Comparison of ENCODE assay signal across 10 cellular contexts in genomic region chr11:33828604-33829429, GRCh38. TPM values are rescaled to one million over a fixed set of nuclear protein-coding genes. Genes with fewer than 3 reads are reported as not detected.
DNase-seq lines count a peak whose midpoint lies in the region; ATAC-seq and TF ChIP-seq lines count a peak whose summit lies in the region.
"Had no signal": no experiment of that assay in that cellular context is flagged by ENCODE, and none has a peak within 500 bp of the region (broad histone marks: within the 10 kb centered on the region; RNA-seq: fewer than 3 reads in every experiment).

No MANE protein-coding gene starts in this region.

- H3K27ac Mint-ChIP-seq in memory B cell: no peak overlapping the region

- no peaks in the 10 kb centered on the region for H3K9me3 ChIP-seq in BE2C
- H3K9me3 ChIP-seq: BLaER1 had no signal

- no peaks in the 10 kb centered on the region for H3K36me3 Mint-ChIP-seq in activated T-cell treated with anti-CD3 and anti-CD28 coated beads, Interleukin-2, amount 50 U/mL, for 4 hours (ENCODE audit: insufficient read depth)
- H3K36me3 Mint-ChIP-seq in memory B cell: no peaks in the 10 kb centered on the region

- no peaks in the 10 kb centered on the region for H3K4me1 ChIP-seq in urinary bladder (ENCODE audit: insufficient read depth)
- H3K4me1 ChIP-seq in BE2C: no peaks in the 10 kb centered on the region

- no peaks in the 10 kb centered on the region for H3K9me3 Mint-ChIP-seq in activated T-cell treated with anti-CD3 and anti-CD28 coated beads, Interleukin-2, amount 50 U/mL, for 4 hours
- no peaks in the 10 kb centered on the region for H3K9me3 Mint-ChIP-seq in memory B cell

- H3K4me1 Mint-ChIP-seq in activated T-cell treated with anti-CD3 and anti-CD28 coated beads, Interleukin-2, amount 50 U/mL, for 4 hours (ENCODE audit: low read depth): peaks cover 3% of the 10 kb centered on the region
- peaks cover 5% of the 10 kb centered on the region for H3K4me1 Mint-ChIP-seq in memory B cell

- WGBS in urinary bladder: 8% methylated on average over 56 of the region's 56 CpGs

- no peak for DNase-seq in activated T-cell treated with anti-CD3 and anti-CD28 coated beads, Interleukin-2, amount 50 U/mL, for 4 hours
- DNase-seq in activated T-cell treated with anti-CD3 and anti-CD28 coated beads, Interleukin-2, amount 50 U/mL, for 48 hours: no peak
- DNase-seq in choroid plexus epithelial cell (ENCODE audit: low read depth): no peak
- peak in 1 of 2 donors; percentile 19 for DNase-seq in memory B cell (ENCODE audit: low spot score in 2 of 2)
- DNase-seq in BE2C: no peak

- H3K4me3 ChIP-seq in choroid plexus epithelial cell (ENCODE audit: low read depth, low read length) (peak overlapping the region; percentile 57), urinary bladder (ENCODE audit: low read depth, low read length) (peak overlapping the region; percentile 23), BE2C (ENCODE audit: low read depth, low read length) (no peak overlapping the region)
- H3K4me3 ChIP-seq: BLaER1 had no signal

- ATAC-seq in activated T-cell treated with anti-CD3 and anti-CD28 coated beads, Interleukin-2, amount 50 U/mL, for 4 hours: peak; percentile 50 to 61
- ATAC-seq in memory B cell (ENCODE audit: low read depth) (peak; percentile 37), GM18517 (IDR thresholded peaks at IDR 0.05; ENCODE audit: unreplicated experiment) (no peak), GM21825 (IDR thresholded peaks at IDR 0.05; ENCODE audit: unreplicated experiment) (no peak)

- H3K36me3 ChIP-seq in urinary bladder (ENCODE audit: insufficient read depth) (no peaks in the 10 kb centered on the region), BE2C (no peaks in the 10 kb centered on the region)
- H3K36me3 ChIP-seq: BLaER1 had no signal

- H3K27ac ChIP-seq in urinary bladder (ENCODE audit: low read depth): no peak overlapping the region
- H3K27ac ChIP-seq: BLaER1, HL-60 had no signal

- no peak for TF ChIP-seq CTCF in choroid plexus epithelial cell (conservative IDR thresholded peaks at IDR 0.05; ENCODE audit: low read depth, low read length)
- no peak for TF ChIP-seq CTCF in BE2C (IDR thresholded peaks at IDR 0.05; ENCODE audit: low read depth, low read length)

- peaks cover 64% of the 10 kb centered on the region for H3K27me3 Mint-ChIP-seq in activated T-cell treated with anti-CD3 and anti-CD28 coated beads, Interleukin-2, amount 50 U/mL, for 4 hours (ENCODE audit: low read depth)
- peaks cover 27% of the 10 kb centered on the region for H3K27me3 Mint-ChIP-seq in memory B cell

- peaks cover 49% of the 10 kb centered on the region for H3K27me3 ChIP-seq in BE2C

- no peak overlapping the region for H3K4me3 Mint-ChIP-seq in activated T-cell treated with anti-CD3 and anti-CD28 coated beads, Interleukin-2, amount 50 U/mL, for 4 hours
- no peak overlapping the region for H3K4me3 Mint-ChIP-seq in memory B cell

RNA-seq across cellular contexts. Expression of gene FBXO3, which starts 54.5 kb away (rescaled TPM):
- 10 to 100 TPM; 14.4 to 16.2 (median 14.8) TPM for total RNA-seq in activated T-cell treated with anti-CD3 and anti-CD28 coated beads, Interleukin-2, amount 50 U/mL, for 4 hours
- total RNA-seq in urinary bladder: 64.8 TPM
- 39.7 TPM for polyA plus RNA-seq in urinary bladder
- polyA plus RNA-seq in BE2C (2012; ENCODE audit: insufficient read depth, insufficient read length, low read depth): 13.9 TPM

Comparison
In these comparisons a context has a peak if more than half of its experiments do, and no peak if none do; other contexts are left out.
1. ATAC-seq: peak in activated T-cell treated with anti-CD3 and anti-CD28 coated beads, Interleukin-2, amount 50 U/mL, for 4 hours (2 of 2) and memory B cell (single experiment); none in GM18517 (single experiment) and GM21825 (single experiment).